2 cellular contexts compared by ENCODE assay signal in the genomic region with DNA sequence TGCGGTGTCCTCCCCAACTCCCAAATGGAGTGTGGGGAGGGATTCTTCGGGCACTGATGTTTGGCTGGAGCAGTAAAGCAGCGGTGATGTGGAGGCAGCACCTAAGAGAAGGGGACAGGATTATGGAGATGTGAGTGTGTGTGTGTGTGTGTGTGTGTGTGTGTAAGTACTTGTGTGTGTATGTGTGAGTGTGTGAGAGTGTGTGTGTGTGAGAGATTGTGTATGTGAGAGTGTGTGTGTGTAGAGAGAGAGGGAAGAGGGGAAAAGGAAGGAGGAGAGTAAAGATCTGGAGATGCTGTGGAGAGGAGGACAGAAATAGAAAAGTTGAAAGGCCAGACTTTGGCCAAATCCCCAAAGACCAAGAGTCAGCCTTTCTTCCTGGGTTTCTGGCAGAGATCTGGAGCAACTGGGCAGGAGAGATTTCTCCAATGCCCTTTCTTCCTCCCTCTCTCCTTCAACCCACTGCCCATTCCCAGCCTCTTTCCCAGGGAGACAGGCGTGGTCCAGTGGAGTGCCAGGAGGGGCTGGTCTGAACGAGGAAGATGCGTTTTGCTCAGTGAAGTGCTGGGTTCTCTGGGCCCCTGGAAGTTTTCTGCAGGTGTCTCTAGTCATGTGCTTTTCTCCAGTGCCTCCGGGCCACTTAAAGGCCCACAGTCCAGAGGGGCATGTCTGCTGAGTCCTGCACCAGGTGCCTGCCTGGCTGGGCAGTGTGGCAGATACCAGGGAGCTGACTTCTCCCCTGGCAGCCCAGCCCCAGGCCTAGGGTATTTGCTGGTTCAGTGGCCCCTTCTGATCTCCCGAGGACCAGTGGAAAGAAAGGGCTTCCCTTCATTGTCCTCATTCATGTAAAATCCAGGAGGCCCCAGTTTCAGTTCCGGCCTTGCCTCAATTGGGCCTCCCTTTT.
TF ChIP-seq lines count a peak whose summit lies in the region.

No MANE protein-coding gene starts in this region.

TF ChIP-seq in endothelial cell of umbilical vein, 7 proteins besides CTCF, POLR2A, EP300 and RAD21:
- TF ChIP-seq, protein P1, sequence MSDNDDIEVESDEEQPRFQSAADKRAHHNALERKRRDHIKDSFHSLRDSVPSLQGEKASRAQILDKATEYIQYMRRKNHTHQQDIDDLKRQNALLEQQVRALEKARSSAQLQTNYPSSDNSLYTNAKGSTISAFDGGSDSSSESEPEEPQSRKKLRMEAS (IDR thresholded peaks at IDR 0.05; ENCODE audit: insufficient read depth, insufficient read length), result no peak
- TF ChIP-seq EZH2 (IDR thresholded peaks at IDR 0.05; ENCODE audit: borderline replicate concordance, low read depth, low read length, severe bottlenecking) (no peak), MYC (IDR thresholded peaks at IDR 0.05; ENCODE audit: low read depth, low read length) (no peak), GATA2 (IDR thresholded peaks at IDR 0.05; ENCODE audit: insufficient read depth, insufficient read length, low read depth, low read length) (no peak), POLR2AphosphoS5 (IDR thresholded peaks at IDR 0.05; ENCODE audit: insufficient read depth, low read depth, low read length) (no peak), JUN (IDR thresholded peaks at IDR 0.05; ENCODE audit: borderline replicate concordance, insufficient read depth, insufficient read length, low read depth) (no peak), FOS (IDR thresholded peaks at IDR 0.05; ENCODE audit: borderline replicate concordance, insufficient read depth, low read length) (no peak)

TF ChIP-seq in HepG2, 621 proteins besides CTCF, POLR2A, EP300 and RAD21:
- TF ChIP-seq FLYWCH1 (CRISPR knock-in tag; IDR thresholded peaks at IDR 0.05), result no peak
- TF ChIP-seq FOSL1 (CRISPR knock-in tag; IDR thresholded peaks at IDR 0.05; ENCODE audit: borderline replicate concordance), result no peak
- TF ChIP-seq, protein P2, sequence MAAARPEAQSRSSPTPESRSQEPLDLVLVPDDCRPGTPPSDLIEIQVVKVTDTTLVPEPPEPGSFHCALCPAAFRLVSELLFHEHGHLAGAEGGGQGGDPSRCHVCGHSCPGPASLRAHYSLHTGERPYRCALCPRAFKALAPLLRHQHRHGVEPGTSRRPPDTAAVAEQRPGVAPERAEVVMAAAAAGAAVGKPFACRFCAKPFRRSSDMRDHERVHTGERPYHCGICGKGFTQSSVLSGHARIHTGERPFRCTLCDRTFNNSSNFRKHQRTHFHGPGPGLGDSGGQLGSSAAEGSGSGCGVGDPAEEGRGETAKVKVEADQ (CRISPR knock-in tag; IDR thresholded peaks at IDR 0.05; ENCODE audit: borderline replicate concordance), result no peak
- no peak for TF ChIP-seq ZNF768 (CRISPR knock-in tag; IDR thresholded peaks at IDR 0.05)
- TF ChIP-seq IRX3 (CRISPR knock-in tag; IDR thresholded peaks at IDR 0.05; ENCODE audit: borderline replicate concordance, low read depth), result no peak
- TF ChIP-seq SRSF1 (optimal IDR thresholded peaks at IDR 0.05; ENCODE audit: low read depth, low read length), result no peak
- no peak for TF ChIP-seq HNRNPUL1 (IDR thresholded peaks at IDR 0.05; ENCODE audit: low read depth, low read length)
- no peak for TF ChIP-seq ZKSCAN5 (CRISPR knock-in tag; IDR thresholded peaks at IDR 0.05)
- no peak for TF ChIP-seq ZNF83 (CRISPR knock-in tag; IDR thresholded peaks at IDR 0.05; ENCODE audit: borderline replicate concordance)
- no peak for TF ChIP-seq ZBTB7B (CRISPR knock-in tag; IDR thresholded peaks at IDR 0.05)
- TF ChIP-seq ZNF780A (CRISPR knock-in tag; IDR thresholded peaks at IDR 0.05), result no peak
- TF ChIP-seq HOXA7 (CRISPR knock-in tag; IDR thresholded peaks at IDR 0.05), result no peak
- TF ChIP-seq, protein P3, sequence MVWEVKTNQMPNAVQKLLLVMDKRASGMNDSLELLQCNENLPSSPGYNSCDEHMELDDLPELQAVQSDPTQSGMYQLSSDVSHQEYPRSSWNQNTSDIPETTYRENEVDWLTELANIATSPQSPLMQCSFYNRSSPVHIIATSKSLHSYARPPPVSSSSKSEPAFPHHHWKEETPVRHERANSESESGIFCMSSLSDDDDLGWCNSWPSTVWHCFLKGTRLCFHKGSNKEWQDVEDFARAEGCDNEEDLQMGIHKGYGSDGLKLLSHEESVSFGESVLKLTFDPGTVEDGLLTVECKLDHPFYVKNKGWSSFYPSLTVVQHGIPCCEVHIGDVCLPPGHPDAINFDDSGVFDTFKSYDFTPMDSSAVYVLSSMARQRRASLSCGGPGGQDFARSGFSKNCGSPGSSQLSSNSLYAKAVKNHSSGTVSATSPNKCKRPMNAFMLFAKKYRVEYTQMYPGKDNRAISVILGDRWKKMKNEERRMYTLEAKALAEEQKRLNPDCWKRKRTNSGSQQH (CRISPR knock-in tag; IDR thresholded peaks at IDR 0.05; ENCODE audit: low read depth), result no peak
- TF ChIP-seq, protein P4, sequence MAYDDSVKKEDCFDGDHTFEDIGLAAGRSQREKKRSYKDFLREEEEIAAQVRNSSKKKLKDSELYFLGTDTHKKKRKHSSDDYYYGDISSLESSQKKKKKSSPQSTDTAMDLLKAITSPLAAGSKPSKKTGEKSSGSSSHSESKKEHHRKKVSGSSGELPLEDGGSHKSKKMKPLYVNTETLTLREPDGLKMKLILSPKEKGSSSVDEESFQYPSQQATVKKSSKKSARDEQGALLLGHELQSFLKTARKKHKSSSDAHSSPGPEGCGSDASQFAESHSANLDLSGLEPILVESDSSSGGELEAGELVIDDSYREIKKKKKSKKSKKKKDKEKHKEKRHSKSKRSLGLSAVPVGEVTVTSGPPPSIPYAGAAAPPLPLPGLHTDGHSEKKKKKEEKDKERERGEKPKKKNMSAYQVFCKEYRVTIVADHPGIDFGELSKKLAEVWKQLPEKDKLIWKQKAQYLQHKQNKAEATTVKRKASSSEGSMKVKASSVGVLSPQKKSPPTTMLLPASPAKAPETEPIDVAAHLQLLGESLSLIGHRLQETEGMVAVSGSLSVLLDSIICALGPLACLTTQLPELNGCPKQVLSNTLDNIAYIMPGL (CRISPR knock-in tag; IDR thresholded peaks at IDR 0.05; ENCODE audit: borderline replicate concordance in 1 of 2, low read depth in 1 of 2), result no peak
- TF ChIP-seq, protein P5, sequence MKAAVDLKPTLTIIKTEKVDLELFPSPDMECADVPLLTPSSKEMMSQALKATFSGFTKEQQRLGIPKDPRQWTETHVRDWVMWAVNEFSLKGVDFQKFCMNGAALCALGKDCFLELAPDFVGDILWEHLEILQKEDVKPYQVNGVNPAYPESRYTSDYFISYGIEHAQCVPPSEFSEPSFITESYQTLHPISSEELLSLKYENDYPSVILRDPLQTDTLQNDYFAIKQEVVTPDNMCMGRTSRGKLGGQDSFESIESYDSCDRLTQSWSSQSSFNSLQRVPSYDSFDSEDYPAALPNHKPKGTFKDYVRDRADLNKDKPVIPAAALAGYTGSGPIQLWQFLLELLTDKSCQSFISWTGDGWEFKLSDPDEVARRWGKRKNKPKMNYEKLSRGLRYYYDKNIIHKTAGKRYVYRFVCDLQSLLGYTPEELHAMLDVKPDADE (CRISPR knock-in tag; IDR thresholded peaks at IDR 0.05), result no peak
- no peak for TF ChIP-seq SOX6 (IDR thresholded peaks at IDR 0.05)
- no peak for TF ChIP-seq SOX6 (CRISPR knock-in tag; IDR thresholded peaks at IDR 0.05)
- TF ChIP-seq, protein P6, sequence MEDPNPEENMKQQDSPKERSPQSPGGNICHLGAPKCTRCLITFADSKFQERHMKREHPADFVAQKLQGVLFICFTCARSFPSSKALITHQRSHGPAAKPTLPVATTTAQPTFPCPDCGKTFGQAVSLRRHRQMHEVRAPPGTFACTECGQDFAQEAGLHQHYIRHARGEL (CRISPR knock-in tag; IDR thresholded peaks at IDR 0.05), result no peak
TF ChIP-seq in HepG2: peak in this region for 0.
